Comparison of ENCODE assay signal across 8 cellular contexts in genomic region chr7:68103319-68103718, GRCh38.
"Had no signal": no experiment of that assay in that cellular context is flagged by ENCODE, and none has a peak within 500 bp of the region (broad histone marks: within the 10 kb centered on the region; RNA-seq: fewer than 3 reads in every experiment).

No MANE protein-coding gene starts in this region.

- H3K4me3 ChIP-seq: GM12878 had no signal

- ATAC-seq: GM12878 had no signal

- DNase-seq: GDM1, GF-D8 had no signal

- FAIRE-seq: G401.6, GM12878, GM12891, GM12892, GM18507, GM19239 had no signal
